Comparison of ENCODE assay signal across 14 cellular contexts in the genomic region with DNA sequence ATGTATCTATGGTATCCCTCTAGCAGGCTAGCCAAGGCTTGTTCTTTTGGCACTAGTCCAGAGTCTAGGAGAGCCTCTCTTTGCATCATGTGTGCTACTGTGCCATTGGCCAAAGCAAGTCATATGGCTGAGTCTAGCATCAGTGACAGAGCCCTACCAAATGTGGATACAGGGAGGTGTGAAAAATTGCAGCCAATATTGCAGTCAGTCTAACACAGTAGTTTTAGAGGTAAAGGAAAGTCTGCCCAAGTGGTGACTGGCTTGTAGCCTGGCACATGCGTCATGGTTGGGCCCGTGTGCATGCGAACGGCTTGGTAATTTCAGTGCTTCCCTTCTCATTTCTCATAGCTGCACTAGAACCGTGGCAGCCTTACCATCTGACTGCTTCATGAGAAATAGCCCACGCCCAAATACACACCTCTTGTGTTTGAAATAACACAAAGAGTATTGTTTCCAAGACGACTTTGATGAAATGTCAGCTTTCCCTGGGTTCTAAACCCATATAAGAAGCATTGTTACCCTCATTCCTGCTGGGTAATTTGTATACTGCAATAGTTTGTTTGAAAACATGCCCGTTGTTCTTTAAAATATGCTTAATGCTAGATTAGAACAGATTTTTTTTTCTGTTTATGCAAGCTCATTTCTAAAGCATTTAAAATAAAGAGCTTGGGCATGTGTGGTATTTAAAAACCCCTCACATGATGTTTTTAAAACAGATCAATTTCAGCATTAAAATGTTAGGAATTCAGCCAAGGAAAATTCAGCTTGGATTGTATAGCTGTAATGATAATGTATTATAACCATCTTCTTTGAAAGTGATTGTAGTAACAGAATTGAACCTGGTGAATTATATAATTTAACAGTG.
DNase-seq lines count a peak whose midpoint lies in the region; ATAC-seq and TF ChIP-seq lines count a peak whose summit lies in the region.
"Had no signal": no experiment of that assay in that cellular context is flagged by ENCODE, and none has a peak within 500 bp of the region (broad histone marks: within the 10 kb centered on the region; RNA-seq: fewer than 3 reads in every experiment).

No MANE protein-coding gene starts in this region.

- peaks cover 0 to 10% (median 0%) of the 10 kb centered on the region in 9 donors for H3K9me3 Mint-ChIP-seq in naive thymus-derived CD8-positive, alpha-beta T cell
- H3K9me3 Mint-ChIP-seq: CD14-positive monocyte had no signal

- peak; percentile 37 for DNase-seq in HCEC 1CT
- DNase-seq in NCI-H2171 (lab: John Stamatoyannopoulos, UW), result peak; percentile 13
- DNase-seq in choroid plexus epithelial cell (ENCODE audit: low read depth), result peak; percentile 65
- DNase-seq in trophoblast cell, result peak in 1 of 2 donors; percentile 17
- DNase-seq in NK-92 (lab: John Stamatoyannopoulos, UW; ENCODE audit: unreplicated experiment), result no peak
- DNase-seq in naive thymus-derived CD8-positive, alpha-beta T cell, result no peak
- DNase-seq: activated naive CD8-positive, alpha-beta T cell treated with anti-CD3 and anti-CD28 coated beads, Interleukin-2, amount 10 ng/mL, durations not matched to agents 7 days and 5 days; activated T-cell treated with anti-CD3 and anti-CD28 coated beads, Interleukin-2, amount 50 U/mL, for 72 hours; glutamatergic neuron; stimulated activated CD4-positive, alpha-beta T cell treated with anti-CD3 and anti-CD28 coated beads, Interleukin-4, amount 100 ng/mL, for 24 hours had no signal

- peak overlapping the region; percentile 15 for H2BK12ac ChIP-seq in trophoblast cell (ENCODE audit: low read length)

- H2BK5ac ChIP-seq in trophoblast cell (ENCODE audit: low read depth, low read length, poor library complexity), result no peak overlapping the region

- H3K23ac ChIP-seq in trophoblast cell (ENCODE audit: low read length), result no peak overlapping the region

- H2BK120ac ChIP-seq in trophoblast cell (ENCODE audit: insufficient read depth, low read length, poor library complexity), result no peak overlapping the region

- no peaks in the 10 kb centered on the region for H3K27me3 Mint-ChIP-seq in naive thymus-derived CD8-positive, alpha-beta T cell
- H3K27me3 Mint-ChIP-seq: activated naive CD8-positive, alpha-beta T cell treated with anti-CD3 and anti-CD28 coated beads, Interleukin-2, amount 10 ng/mL, durations not matched to agents 7 days and 5 days had no signal

- H4K12ac ChIP-seq in trophoblast cell (ENCODE audit: low read depth, low read length), result no peak overlapping the region

- H3K4me3 ChIP-seq in choroid plexus epithelial cell (ENCODE audit: low read depth, low read length) (no peak overlapping the region), trophoblast cell (ENCODE audit: low read depth, low read length) (no peak overlapping the region)

- no peak overlapping the region for H2AFZ ChIP-seq in trophoblast cell (ENCODE audit: insufficient read depth, low read length, poor library complexity)

- H3K27me3 ChIP-seq in trophoblast cell (ENCODE audit: insufficient read depth, low read length), result no peaks in the 10 kb centered on the region
- H3K27me3 ChIP-seq: neutrophil had no signal

- no peak for TF ChIP-seq CTCF in choroid plexus epithelial cell (conservative IDR thresholded peaks at IDR 0.05; ENCODE audit: low read depth, low read length)

- H3K4me1 Mint-ChIP-seq in naive thymus-derived CD8-positive, alpha-beta T cell, result peaks cover 25 to 71% (median 60%) of the 10 kb centered on the region in 4 donors

- peak overlapping the region; percentile 28 for H3K4ac ChIP-seq in trophoblast cell (ENCODE audit: low read depth, low read length)

- H3K79me2 ChIP-seq in trophoblast cell (ENCODE audit: control insufficient read depth, insufficient read depth, low read length, poor library complexity), result peaks cover 2% of the 10 kb centered on the region

- H4K91ac ChIP-seq in trophoblast cell (ENCODE audit: low read depth, low read length), result no peak overlapping the region

- peaks cover 7% of the 10 kb centered on the region for H3K79me1 ChIP-seq in trophoblast cell (ENCODE audit: low read length)

- no peak overlapping the region for H4K8ac ChIP-seq in trophoblast cell (ENCODE audit: low read depth, low read length)

- H3K36me3 Mint-ChIP-seq in naive thymus-derived CD8-positive, alpha-beta T cell, result peaks cover 0 to 3% (median 2%) of the 10 kb centered on the region in 3 donors

- no peaks in the 10 kb centered on the region for H3K9me3 ChIP-seq in trophoblast cell (ENCODE audit: insufficient read depth, low read depth, low read length)
- H3K9me3 ChIP-seq: neutrophil had no signal

- H3K4me3 Mint-ChIP-seq in naive thymus-derived CD8-positive, alpha-beta T cell, result no peak overlapping the region
- H3K4me3 Mint-ChIP-seq: activated naive CD8-positive, alpha-beta T cell treated with anti-CD3 and anti-CD28 coated beads, Interleukin-2, amount 10 ng/mL, durations not matched to agents 7 days and 5 days; activated T-cell treated with anti-CD3 and anti-CD28 coated beads, Interleukin-2, amount 50 U/mL, for 72 hours; CD14-positive monocyte had no signal

- no peak for ATAC-seq in HG02798 (IDR thresholded peaks at IDR 0.05; ENCODE audit: poor library complexity, unreplicated experiment)
- no peak for ATAC-seq in naive thymus-derived CD8-positive, alpha-beta T cell
- ATAC-seq: activated T-cell treated with anti-CD3 and anti-CD28 coated beads, Interleukin-2, amount 50 U/mL, for 72 hours; HepG2 had no signal

- POLR2A ChIA-PET in naive thymus-derived CD8-positive, alpha-beta T cell (lab: Charles Lee), result no interaction called here

- H3K4me2 ChIP-seq in trophoblast cell (ENCODE audit: low read length), result no peak overlapping the region

- H3K14ac ChIP-seq in trophoblast cell (ENCODE audit: low read length), result no peak overlapping the region

- whole genome bisulfite sequencing in trophoblast cell (ENCODE audit: extremely low coverage, insufficient coverage, insufficient read length), result no CpG with 5 or more reads among the region's 8 CpGs

- no peak overlapping the region for H2AK5ac ChIP-seq in trophoblast cell (ENCODE audit: low read length)

- H3K27ac Mint-ChIP-seq in naive thymus-derived CD8-positive, alpha-beta T cell, result peak overlapping the region in 2 of 10 donors; percentile 14 to 26
- H3K27ac Mint-ChIP-seq: activated naive CD8-positive, alpha-beta T cell treated with anti-CD3 and anti-CD28 coated beads, Interleukin-2, amount 10 ng/mL, durations not matched to agents 7 days and 5 days; activated T-cell treated with anti-CD3 and anti-CD28 coated beads, Interleukin-2, amount 50 U/mL, for 72 hours had no signal

- no peak overlapping the region for H3K9ac ChIP-seq in trophoblast cell (ENCODE audit: low read length)

- H3K27ac ChIP-seq in trophoblast cell (ENCODE audit: low read depth, low read length), result no peak overlapping the region
- H3K27ac ChIP-seq: neutrophil had no signal

- peaks cover 2 to 8% of the 10 kb centered on the region in 2 experiments for H3K36me3 ChIP-seq in trophoblast cell (ENCODE audit: control insufficient read depth in 1 of 2, insufficient read depth in 2 of 2, low read length in 2 of 2)
- H3K36me3 ChIP-seq: neutrophil had no signal

- peak overlapping the region; percentile 44 for H3K18ac ChIP-seq in trophoblast cell (ENCODE audit: low read length)

- H3K4me1 ChIP-seq in trophoblast cell (ENCODE audit: control insufficient read depth in 1 of 2, insufficient read depth in 2 of 2, low read length in 2 of 2), result peaks cover 11 to 17% of the 10 kb centered on the region in 2 experiments

Comparison
In these comparisons a context has a peak if more than half of its experiments do, and no peak if none do; other contexts are left out.
1. DNase-seq: peak in HCEC 1CT (single experiment), NCI-H2171 (single experiment) and choroid plexus epithelial cell (single experiment); none in NK-92 (single experiment) and naive thymus-derived CD8-positive, alpha-beta T cell (0 of 10).